Comparison of ENCODE assay signal across 8 cellular contexts in the genomic region with DNA sequence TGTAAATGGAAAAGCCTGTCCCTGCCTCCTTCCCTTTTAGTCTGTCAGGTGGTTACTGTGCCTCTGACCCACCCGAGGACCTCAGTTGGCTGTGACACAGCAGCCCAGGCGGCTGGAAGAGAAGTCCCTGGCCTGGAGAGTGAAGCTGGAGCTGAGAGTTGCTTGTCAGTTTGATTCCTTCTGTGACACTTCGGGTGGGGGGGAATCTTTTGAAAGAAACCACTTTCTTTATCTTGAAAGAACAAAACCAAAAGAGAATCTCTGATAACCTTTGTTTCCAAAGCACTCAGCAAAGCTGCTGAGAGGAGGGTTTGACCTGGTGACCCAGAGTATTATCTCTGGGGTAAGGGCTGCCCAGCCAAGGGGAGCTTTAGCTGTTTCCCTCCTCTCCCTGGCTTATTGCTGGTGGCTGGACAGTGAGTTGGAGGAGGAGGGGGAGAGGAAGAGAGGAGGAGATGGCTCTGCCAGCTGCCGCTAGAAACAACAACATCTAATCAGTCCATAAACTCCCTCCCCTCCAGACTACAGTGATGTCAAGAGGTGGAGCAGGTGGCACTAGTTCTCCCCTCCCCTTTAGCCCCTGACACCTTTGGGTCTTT. TPM values are rescaled to one million over a fixed set of nuclear protein-coding genes. Genes with fewer than 3 reads are reported as not detected.
DNase-seq lines count a peak whose midpoint lies in the region; ATAC-seq and TF ChIP-seq lines count a peak whose summit lies in the region.

No MANE protein-coding gene starts in this region.

- H3K4me2 ChIP-seq in OCI-LY3 (ENCODE audit: low read length): peak overlapping the region; percentile 31

- H3K36me3 ChIP-seq in OCI-LY3 (replicated peaks; ENCODE audit: low read depth, low read length): peaks cover 11% of the 10 kb centered on the region

- no peak overlapping the region for H3K4me3 ChIP-seq in OCI-LY3 (ENCODE audit: low read length)
- H3K4me3 ChIP-seq in dorsolateral prefrontal cortex: peak overlapping the region in 24 of 59 donors; percentile 1 to 39 (median 17)

- H3K27me3 ChIP-seq in OCI-LY3 (ENCODE audit: low read depth, low read length): no peaks in the 10 kb centered on the region
- no peaks in the 10 kb centered on the region for H3K27me3 ChIP-seq in dorsolateral prefrontal cortex

- H2AFZ ChIP-seq in OCI-LY3 (ENCODE audit: low read depth, low read length): no peak overlapping the region

- ATAC-seq in HG03354 (IDR thresholded peaks at IDR 0.05; ENCODE audit: poor library complexity, severe bottlenecking, unreplicated experiment) (peak; percentile 45), HG03045 (IDR thresholded peaks at IDR 0.05; ENCODE audit: unreplicated experiment) (no peak), GM19455 (IDR thresholded peaks at IDR 0.05; ENCODE audit: unreplicated experiment) (no peak), GM21515 (IDR thresholded peaks at IDR 0.05; ENCODE audit: unreplicated experiment) (no peak)

- peak in 5 of 10 donors; percentile 54 to 62 (median 58) for DNase-seq in dorsolateral prefrontal cortex
- no peak for DNase-seq in HCEC 1CT

- peak overlapping the region; percentile 40 for H3K9ac ChIP-seq in OCI-LY3 (ENCODE audit: low read length)

- peaks cover under 1% of the 10 kb centered on the region for H3K36me3 Mint-ChIP-seq in nephron (ENCODE audit: low read depth)

- peaks cover 73% of the 10 kb centered on the region for H3K4me1 Mint-ChIP-seq in nephron

- no peak overlapping the region for H3K4me3 Mint-ChIP-seq in nephron

- H3K27ac ChIP-seq in OCI-LY3 (ENCODE audit: low read length): peak overlapping the region; percentile 26; the same call in 1 of the 2 replicates
- peak overlapping the region; percentile 90 to 100 (median 99) for H3K27ac ChIP-seq in dorsolateral prefrontal cortex

- no peaks in the 10 kb centered on the region for H3K27me3 Mint-ChIP-seq in nephron (ENCODE audit: low read depth)

- TF ChIP-seq CTCF in OCI-LY3 (IDR thresholded peaks at IDR 0.05; ENCODE audit: low read depth, low read length) (no peak), dorsolateral prefrontal cortex (IDR thresholded peaks at IDR 0.05 in 54 of 56, conservative IDR thresholded peaks at IDR 0.05 in 2 of 56; ENCODE audit: low read depth in 1 of 56, partially characterized antibody in 56 of 56) (peak in 1 of 56 donors; percentile 2), nephron (IDR thresholded peaks at IDR 0.05; ENCODE audit: unreplicated experiment in 3 of 3) (no peak)

- H3K27ac Mint-ChIP-seq in nephron: peak overlapping the region; percentile 61 to 95 (median 79)

- peaks cover 86% of the 10 kb centered on the region for H3K79me2 ChIP-seq in OCI-LY3 (ENCODE audit: low read length)

- H4K20me1 ChIP-seq in OCI-LY3 (ENCODE audit: insufficient read depth, low read length): no peaks in the 10 kb centered on the region

- no peaks in the 10 kb centered on the region for H3K9me3 Mint-ChIP-seq in nephron

- H3K9me3 ChIP-seq in OCI-LY3 (ENCODE audit: insufficient read depth, low read length): no peaks in the 10 kb centered on the region

- peaks cover 84% of the 10 kb centered on the region for H3K4me1 ChIP-seq in OCI-LY3 (ENCODE audit: low read length)

- intact Hi-C loops in dorsolateral prefrontal cortex (cut with DNase I): loop anchor here (5.0 kb wide), 2 partner anchors 33 to 62 kb away; partner anchors contain the start of gene YPEL2 (in 1 of the 2)

RNA-seq across cellular contexts. Expression of gene YPEL2, which starts 34.0 kb away (rescaled TPM):
- 100 to 1,000 TPM in 1 of 120 experiments, 10 to 100 TPM in 119; 35.6 to 117 (median 58.9) TPM for total RNA-seq in dorsolateral prefrontal cortex
